10 cellular contexts compared by ENCODE assay signal in the genomic region with DNA sequence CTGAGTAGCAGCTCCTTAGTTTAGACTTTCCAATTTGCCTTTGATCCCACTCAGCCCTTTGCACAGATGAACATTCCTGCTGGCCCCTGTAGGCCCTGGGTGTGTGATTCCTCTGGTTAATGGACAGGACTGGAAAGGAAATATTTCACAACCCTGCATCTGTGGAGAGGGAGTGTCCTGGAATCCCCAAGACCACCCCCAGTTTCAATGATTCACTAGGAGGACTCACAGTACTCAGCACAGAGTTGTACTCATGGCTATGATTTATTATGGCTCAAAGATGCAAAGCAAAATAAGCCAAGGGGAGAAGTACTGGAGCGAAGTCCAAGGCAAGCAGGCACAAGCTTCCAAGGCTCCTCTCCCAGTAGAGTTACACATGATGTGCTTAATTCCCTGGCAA. TPM values are rescaled to one million over a fixed set of nuclear protein-coding genes. Genes with fewer than 3 reads are reported as not detected.
A peak's percentile ranks its signal among the peaks of the same experiment; 100 is the strongest.
DNase-seq lines count a peak whose midpoint lies in the region; ATAC-seq, FAIRE-seq and TF ChIP-seq lines count a peak whose summit lies in the region.
"Had no signal": no experiment of that assay in that cellular context is flagged by ENCODE, and none has a peak within 500 bp of the region (broad histone marks: within the 10 kb centered on the region; RNA-seq: fewer than 3 reads in every experiment).

No MANE protein-coding gene starts in this region.

- TF ChIP-seq CTCF in body of pancreas (IDR thresholded peaks at IDR 0.05), result no peak
- TF ChIP-seq CTCF in stomach (IDR thresholded peaks at IDR 0.05), result no peak

- WGBS in body of pancreas, 2 donors, result 36 to 75% methylated on average over 1 of the region's 1 CpG
- 35 to 64% (median 45%) methylated on average over 1 of the region's 1 CpG for WGBS in stomach, 5 donors

- no peak overlapping the region for H3K4me3 ChIP-seq in body of pancreas
- H3K4me3 ChIP-seq in stomach, result no peak overlapping the region

- H3K27me3 ChIP-seq in body of pancreas (no peaks in the 10 kb centered on the region), stomach (no peaks in the 10 kb centered on the region)

- peak; percentile 97 for FAIRE-seq in H54 (lab: Jason Lieb, UNC)

- TF ChIP-seq POLR2A in H54 (IDR thresholded peaks at IDR 0.05; ENCODE audit: low read depth, low read length) (no peak), body of pancreas (IDR thresholded peaks at IDR 0.05) (no peak), stomach (IDR thresholded peaks at IDR 0.05) (no peak)

- H3K36me3 ChIP-seq in body of pancreas (replicated peaks in 1 of 2; ENCODE audit: insufficient read depth in 1 of 2, low read depth in 2 of 2) (no peaks in the 10 kb centered on the region), stomach (peaks cover 0 to 13% (median 6%) of the 10 kb centered on the region in 4 donors)

- no peak for TF ChIP-seq EP300 in stomach (IDR thresholded peaks at IDR 0.05)

- ATAC-seq in body of pancreas (peak; percentile 73), GM18520 (IDR thresholded peaks at IDR 0.05; ENCODE audit: unreplicated experiment) (no peak)

- H3K4me1 ChIP-seq in body of pancreas (peaks cover 35% of the 10 kb centered on the region), stomach (peaks cover 27 to 58% (median 32%) of the 10 kb centered on the region in 4 donors)

- H3K9me3 ChIP-seq in body of pancreas, result no peaks in the 10 kb centered on the region
- no peaks in the 10 kb centered on the region for H3K9me3 ChIP-seq in stomach

- DNase-seq in H54 (ENCODE audit: insufficient read length, low spot score), result peak; percentile 78
- DNase-seq in body of pancreas, result peak in 3 of 4 donors; percentile 17 to 55 (median 20)
- peak; percentile 90 for DNase-seq in islet precursor cell
- DNase-seq in stomach, result no peak
- no peak for DNase-seq in NCI-H128 (lab: John Stamatoyannopoulos, UW; ENCODE audit: unreplicated experiment)
- DNase-seq in NCI-H526 treated with DMSO at 0.1 percent for 48 hours (lab: John Stamatoyannopoulos, UW), result no peak
- no peak for DNase-seq in activated CD4-positive, CD25-positive, alpha-beta regulatory T cell (lab: John Stamatoyannopoulos, UW)
- DNase-seq: activated CD4-positive, alpha-beta T cell treated with anti-CD3 and anti-CD28 coated beads, Interleukin-2, amount 10 ng/mL, durations not matched to agents 7 days and 5 days; NCI-H774 had no signal

- H3K27ac ChIP-seq in body of pancreas, result peak overlapping the region in 2 of 4 donors; percentile 33 to 68
- H3K27ac ChIP-seq in stomach, result peak overlapping the region in 3 of 5 donors; percentile 20 to 45 (median 38)

- intact Hi-C loops in body of pancreas (cut with DNase I), result no loop called here
- intact Hi-C loops in stomach (cut with DNase I; ENCODE audit: low total_unique reads), result loop anchor here (5.0 to 10.0 kb wide), 2 partner anchors 41 to 87 kb away; a partner anchor contains a TSS

RNA-seq across cellular contexts. Expression of a gene that starts 42.4 kb away (rescaled TPM):
- total RNA-seq in body of pancreas (10 to 100 TPM; 60.2 to 79.1 TPM), stomach (100 to 1,000 TPM; 138 to 371 (median 216) TPM)
- 10 to 100 TPM; 28.6 to 30.5 (median 29.5) TPM for polyA plus RNA-seq in stomach

Comparison
In these comparisons a context has a peak if more than half of its experiments do, and no peak if none do; other contexts are left out.
1. DNase-seq: peak in H54 (single experiment), body of pancreas (3 of 4) and islet precursor cell (single experiment); none in stomach (single experiment), NCI-H128 (single experiment), NCI-H526 treated with DMSO at 0.1 percent for 48 hours (single experiment) and activated CD4-positive, CD25-positive, alpha-beta regulatory T cell (0 of 4).